Comparison of ENCODE assay signal across 17 cellular contexts in genomic region chr13:35598790-35599369, GRCh38.
DNase-seq lines count a peak whose midpoint lies in the region; ATAC-seq and TF ChIP-seq lines count a peak whose summit lies in the region.
"Had no signal": no experiment of that assay in that cellular context is flagged by ENCODE, and none has a peak within 500 bp of the region (broad histone marks: within the 10 kb centered on the region; RNA-seq: fewer than 3 reads in every experiment).

No MANE protein-coding gene starts in this region.

- H3K4me3 ChIP-seq in HAP-1: no peak overlapping the region
- H3K4me3 ChIP-seq: dorsolateral prefrontal cortex had no signal

- H3K4me1 ChIP-seq in HAP-1: no peaks in the 10 kb centered on the region

- BruUV-seq in MCF 10A (replicated peaks; lab: Mats Ljungman, UMichigan): no TSS peak

- no peaks in the 10 kb centered on the region for H3K9me3 ChIP-seq in HAP-1

- intact Hi-C loops in MCF 10A (cut with micrococcal nuclease): no loop called here
- intact Hi-C loops in left ventricle myocardium superior (cut with micrococcal nuclease): no loop called here
- intact Hi-C loops in sciatic nerve (cut with DNase I): no loop called here

- POLR2A ChIA-PET in MCF 10A (lab: Yijun Ruan, JAX): interaction anchor here (0.7 to 1.1 kb wide), 3 partner anchors 11 to 24 kb away, joined by 3 to 4 read pairs (median 3); no protein-coding TSS in a partner anchor

- no peaks in the 10 kb centered on the region for H3K27me3 Mint-ChIP-seq in HFFc6 (ENCODE audit: insufficient read depth)
- no peaks in the 10 kb centered on the region for H3K27me3 Mint-ChIP-seq in MCF 10A (ENCODE audit: insufficient read depth, unreplicated experiment)
- H3K27me3 Mint-ChIP-seq: activated CD8-positive, alpha-beta T cell treated with anti-CD3 and anti-CD28 coated beads for 36 hours; activated T-cell treated with anti-CD3 and anti-CD28 coated beads, Interleukin-2, amount 50 U/mL, for 24 hours; CD4-positive, alpha-beta memory T cell; T-cell had no signal

- no peaks in the 10 kb centered on the region for H3K27me3 ChIP-seq in HAP-1 (ENCODE audit: low read depth)
- H3K27me3 ChIP-seq: dorsolateral prefrontal cortex had no signal

- H3K27ac Mint-ChIP-seq in HFFc6: peak overlapping the region; percentile 67
- H3K27ac Mint-ChIP-seq in MCF 10A (ENCODE audit: low read depth, unreplicated experiment): peak overlapping the region; percentile 46
- H3K27ac Mint-ChIP-seq: activated CD8-positive, alpha-beta T cell treated with anti-CD3 and anti-CD28 coated beads for 36 hours; activated T-cell treated with anti-CD3 and anti-CD28 coated beads, Interleukin-2, amount 50 U/mL, for 24 hours; CD4-positive, alpha-beta memory T cell; T-cell had no signal

- CTCF ChIA-PET in MCF 10A (lab: Yijun Ruan, JAX): interaction anchor here (0.6 kb wide), 1 partner anchor 19 kb away, joined by 3 read pairs; no protein-coding TSS in a partner anchor

- no peak for TF ChIP-seq CTCF in HFFc6 (IDR thresholded peaks at IDR 0.05)
- no peak for TF ChIP-seq CTCF in MCF 10A (IDR thresholded peaks at IDR 0.05; ENCODE audit: unreplicated experiment)

- DNase-seq in HFFc6: no peak
- no peak for DNase-seq in MCF 10A (ENCODE audit: unreplicated experiment)
- DNase-seq in left ventricle myocardium superior: no peak
- DNase-seq in sciatic nerve (ENCODE audit: low spot score): no peak
- no peak for DNase-seq in HAP-1 (ENCODE audit: low spot score in 2 of 2)
- DNase-seq in DMS153 treated with DMSO at 0.1 percent for 48 hours (lab: John Stamatoyannopoulos, UW; ENCODE audit: unreplicated experiment): no peak
- no peak for DNase-seq in HT-29 (ENCODE audit: low spot score)
- DNase-seq: activated CD8-positive, alpha-beta T cell treated with anti-CD3 and anti-CD28 coated beads for 36 hours; activated naive CD4-positive, alpha-beta T cell treated with anti-CD3 and anti-CD28 coated beads for 36 hours; activated T-cell treated with anti-CD3 and anti-CD28 coated beads, Interleukin-2, amount 50 U/mL, for 24 hours; CD4-positive, alpha-beta memory T cell; DMS79; dorsolateral prefrontal cortex; NCI-H187; occipital lobe; T-cell had no signal

- in situ Hi-C loops in HAP-1 (cut with MboI; ENCODE audit: low sequenced_read_pairs): no loop called here

- peaks cover 5% of the 10 kb centered on the region; the same call in 1 of the 2 replicates for H3K36me3 Mint-ChIP-seq in HFFc6 (ENCODE audit: low read depth)
- no peaks in the 10 kb centered on the region for H3K36me3 Mint-ChIP-seq in MCF 10A (ENCODE audit: insufficient read depth, unreplicated experiment)
- H3K36me3 Mint-ChIP-seq: CD4-positive, alpha-beta memory T cell; T-cell had no signal

- H3K4me1 Mint-ChIP-seq in HFFc6 (ENCODE audit: low read depth) (peaks cover 33% of the 10 kb centered on the region), MCF 10A (ENCODE audit: insufficient read depth, unreplicated experiment) (peaks cover 8% of the 10 kb centered on the region)
- H3K4me1 Mint-ChIP-seq: CD4-positive, alpha-beta memory T cell; T-cell had no signal

- no peaks in the 10 kb centered on the region for H3K9me3 Mint-ChIP-seq in HFFc6
- no peaks in the 10 kb centered on the region for H3K9me3 Mint-ChIP-seq in MCF 10A (ENCODE audit: unreplicated experiment)
- H3K9me3 Mint-ChIP-seq: activated CD8-positive, alpha-beta T cell treated with anti-CD3 and anti-CD28 coated beads for 36 hours; activated naive CD4-positive, alpha-beta T cell treated with anti-CD3 and anti-CD28 coated beads for 36 hours; activated T-cell treated with anti-CD3 and anti-CD28 coated beads, Interleukin-2, amount 50 U/mL, for 24 hours had no signal

- H3K36me3 ChIP-seq in HAP-1 (replicated peaks): no peaks in the 10 kb centered on the region

- H3K4me3 Mint-ChIP-seq in HFFc6: no peak overlapping the region; the same call in 1 of the 2 replicates
- H3K4me3 Mint-ChIP-seq in MCF 10A (ENCODE audit: unreplicated experiment): no peak overlapping the region
- H3K4me3 Mint-ChIP-seq: activated CD8-positive, alpha-beta T cell treated with anti-CD3 and anti-CD28 coated beads for 36 hours; activated naive CD4-positive, alpha-beta T cell treated with anti-CD3 and anti-CD28 coated beads for 36 hours; activated T-cell treated with anti-CD3 and anti-CD28 coated beads, Interleukin-2, amount 50 U/mL, for 24 hours; CD4-positive, alpha-beta memory T cell; T-cell had no signal

- ATAC-seq in left ventricle myocardium superior (peak; percentile 26), sciatic nerve (peak; percentile 76), HG02885 (IDR thresholded peaks at IDR 0.05; ENCODE audit: poor library complexity, unreplicated experiment) (no peak)
- ATAC-seq: activated CD8-positive, alpha-beta T cell treated with anti-CD3 and anti-CD28 coated beads for 36 hours; T-cell had no signal
